18 cellular contexts compared by ENCODE assay signal in genomic region chr1:33004628-33005027, GRCh38. TPM values are rescaled to one million over a fixed set of nuclear protein-coding genes. Genes with fewer than 3 reads are reported as not detected.
DNase-seq lines count a peak whose midpoint lies in the region; ATAC-seq, FAIRE-seq and TF ChIP-seq lines count a peak whose summit lies in the region.
"Had no signal": no experiment of that assay in that cellular context is flagged by ENCODE, and none has a peak within 500 bp of the region (broad histone marks: within the 10 kb centered on the region; RNA-seq: fewer than 3 reads in every experiment).

No MANE protein-coding gene starts in this region.

- FAIRE-seq in keratinocyte (lab: Jason Lieb, UNC), result peak; percentile 81

- no peak overlapping the region for H2AFZ ChIP-seq in keratinocyte (ENCODE audit: control insufficient read depth, low read length)

- ATAC-seq in HG03520 (IDR thresholded peaks at IDR 0.05; ENCODE audit: unreplicated experiment), result no peak

- H3K79me2 ChIP-seq in keratinocyte (ENCODE audit: control insufficient read depth, insufficient read depth, low read length), result no peaks in the 10 kb centered on the region

- DNase-seq in AG08395 (ENCODE audit: low spot score) (peak; percentile 8), HT1080 (ENCODE audit: low read depth) (peak; percentile 78), brain microvascular endothelial cell (peak; percentile 25), keratinocyte (ENCODE audit: low read depth, low spot score) (peak; percentile 89), SJCRH30 (no peak), globus pallidus (ENCODE audit: low spot score) (no peak), NCI-H526 (lab: John Stamatoyannopoulos, UW) (no peak)
- DNase-seq: activated CD4-positive, alpha-beta T cell treated with anti-CD3 and anti-CD28 coated beads for 1 hour; C1 segment of cervical spinal cord; DMS79 treated with DMSO at 0.1 percent for 48 hours; H9; head of caudate nucleus; KG1; NCI-H1436; NCI-H446; psoas muscle had no signal

- peak overlapping the region; percentile 63 for H3K9ac ChIP-seq in keratinocyte (ENCODE audit: control insufficient read depth, extremely low read depth, insufficient read depth, low read length)

- H3K27me3 ChIP-seq in brain microvascular endothelial cell (replicated peaks), result no peaks in the 10 kb centered on the region
- no peaks in the 10 kb centered on the region for H3K27me3 ChIP-seq in keratinocyte (ENCODE audit: control insufficient read depth, extremely low read depth, insufficient read depth, low read length)
- no peaks in the 10 kb centered on the region for H3K27me3 ChIP-seq in SJCRH30
- H3K27me3 ChIP-seq: tibial nerve had no signal

- no peak overlapping the region for H3K4me3 ChIP-seq in brain microvascular endothelial cell (ENCODE audit: low read depth, low read length)
- H3K4me3 ChIP-seq in keratinocyte (ENCODE audit: control insufficient read depth in 2 of 3, extremely low read depth in 1 of 3, insufficient read depth in 2 of 3, low read depth in 1 of 3, low read length in 3 of 3), result no peak overlapping the region
- no peak overlapping the region for H3K4me3 ChIP-seq in SJCRH30
- H3K4me3 ChIP-seq: psoas muscle, tibial nerve had no signal

- H3K9me1 ChIP-seq in keratinocyte (ENCODE audit: control insufficient read depth, extremely low read depth, insufficient read depth, low read length), result no peaks in the 10 kb centered on the region

- H3K9me3 ChIP-seq in keratinocyte (ENCODE audit: control insufficient read depth, low read depth, low read length) (no peaks in the 10 kb centered on the region), SJCRH30 (replicated peaks) (no peaks in the 10 kb centered on the region)
- H3K9me3 ChIP-seq: psoas muscle, tibial nerve had no signal

- H3K27ac ChIP-seq in brain microvascular endothelial cell, result peak overlapping the region; percentile 74
- H3K27ac ChIP-seq in keratinocyte (ENCODE audit: control insufficient read depth, insufficient read depth, low read length), result peak overlapping the region; percentile 90
- no peak overlapping the region for H3K27ac ChIP-seq in SJCRH30
- H3K27ac ChIP-seq: psoas muscle, tibial nerve had no signal

- peaks cover 9% of the 10 kb centered on the region for H3K36me3 ChIP-seq in brain microvascular endothelial cell (replicated peaks)
- peaks cover 5 to 16% of the 10 kb centered on the region in 2 experiments for H3K36me3 ChIP-seq in keratinocyte (ENCODE audit: control insufficient read depth in 2 of 2, extremely low read depth in 1 of 2, insufficient read depth in 2 of 2, low read length in 2 of 2)
- peaks cover 17% of the 10 kb centered on the region for H3K36me3 ChIP-seq in SJCRH30

- TF ChIP-seq CTCF in brain microvascular endothelial cell (IDR thresholded peaks at IDR 0.05; ENCODE audit: low read depth, low read length, missing control alignments) (no peak), keratinocyte (optimal IDR thresholded peaks at IDR 0.05 in 1 of 3, IDR thresholded peaks at IDR 0.05 in 1 of 3, conservative IDR thresholded peaks at IDR 0.05 in 1 of 3; ENCODE audit: extremely low read depth in 1 of 3, insufficient read depth in 2 of 3, low read length in 3 of 3) (no peak)

- peak overlapping the region; percentile 39 for H3K4me2 ChIP-seq in keratinocyte (ENCODE audit: control insufficient read depth, extremely low read depth, insufficient read depth, low read depth, low read length)

- H3K4me1 ChIP-seq in keratinocyte (ENCODE audit: control insufficient read depth, extremely low read depth, insufficient read depth, low read length) (peaks cover 40% of the 10 kb centered on the region), SJCRH30 (no peaks in the 10 kb centered on the region; the same call in 1 of the 2 replicates)

- dilution Hi-C loops in keratinocyte (cut with MboI; ENCODE audit: extremely low pct_ligation_motif_present, low sequenced_read_pairs), result no loop called here

- in situ Hi-C loops in brain microvascular endothelial cell (cut with HindIII; ENCODE audit: low pct_ligation_motif_present, low sequenced_read_pairs), result no loop called here

- no peaks in the 10 kb centered on the region for H4K20me1 ChIP-seq in keratinocyte (ENCODE audit: control insufficient read depth, extremely low read depth, insufficient read depth, low read length)

RNA-seq across cellular contexts. Expression of gene AK2, which starts 32.1 kb away (rescaled TPM):
- 168 and 183 TPM in 2 replicates for total RNA-seq in HT1080 (2014; rRNA removed; shearing (Covaris generic))
- 177 and 187 TPM in 2 replicates for polyA plus RNA-seq in HT1080 (2015; cell fraction: cytosol; rRNA removed)
- polyA plus RNA-seq in HT1080 (2015; cell fraction: nucleus; rRNA removed), result 168 and 191 TPM in 2 replicates
- 193 to 258 TPM (median 256 TPM) in 3 replicates for polyA plus RNA-seq in keratinocyte
- 68.5 TPM for polyA plus RNA-seq in keratinocyte (2011; ENCODE audit: low read depth)
- 240 and 263 TPM in 2 replicates for polyA plus RNA-seq in keratinocyte (2011; cell fraction: cytosol; rRNA removed)
- polyA plus RNA-seq in keratinocyte (2011; cell fraction: nucleus; rRNA removed), result 231 and 290 TPM in 2 replicates
- polyA plus RNA-seq in keratinocyte (2012; ENCODE audit: low replicate concordance), result 163 and 201 TPM in 2 replicates
- polyA minus RNA-seq in keratinocyte, result 43.8 to 97.5 TPM (median 91.4 TPM) in 3 replicates
- polyA minus RNA-seq in keratinocyte (2011; cell fraction: cytosol; rRNA and poly(A)+ RNA removed), result 123 TPM
- polyA minus RNA-seq in keratinocyte (2011; cell fraction: nucleus; rRNA and poly(A)+ RNA removed), result 36.0 and 67.2 TPM in 2 replicates
- 279 and 283 TPM in 2 replicates for total RNA-seq in SJCRH30 (2014; rRNA removed; shearing (Covaris generic))

RNA-seq across cellular contexts. Expression of gene RNF19B, which starts 40.0 kb away (rescaled TPM):
- total RNA-seq in HT1080 (2014; rRNA removed; shearing (Covaris generic)), result 21.2 and 27.0 TPM in 2 replicates
- 34.2 and 37.3 TPM in 2 replicates for polyA plus RNA-seq in HT1080 (2015; cell fraction: cytosol; rRNA removed)
- 17.9 and 22.5 TPM in 2 replicates for polyA plus RNA-seq in HT1080 (2015; cell fraction: nucleus; rRNA removed)
- 31.8 to 48.3 TPM (median 33.5 TPM) in 3 replicates for polyA plus RNA-seq in keratinocyte
- polyA plus RNA-seq in keratinocyte (2011; ENCODE audit: low read depth), result 18.9 TPM
- 31.1 and 31.5 TPM in 2 replicates for polyA plus RNA-seq in keratinocyte (2011; cell fraction: cytosol; rRNA removed)
- 26.6 and 29.0 TPM in 2 replicates for polyA plus RNA-seq in keratinocyte (2011; cell fraction: nucleus; rRNA removed)
- polyA plus RNA-seq in keratinocyte (2012; ENCODE audit: low replicate concordance), result 31.3 and 36.7 TPM in 2 replicates
- 31.8 to 54.8 TPM (median 49.1 TPM) in 3 replicates for polyA minus RNA-seq in keratinocyte
- 45.1 TPM for polyA minus RNA-seq in keratinocyte (2011; cell fraction: cytosol; rRNA and poly(A)+ RNA removed)
- 20.4 and 24.8 TPM in 2 replicates for polyA minus RNA-seq in keratinocyte (2011; cell fraction: nucleus; rRNA and poly(A)+ RNA removed)
- 10.5 and 10.9 TPM in 2 replicates for total RNA-seq in SJCRH30 (2014; rRNA removed; shearing (Covaris generic))

Comparison
In these comparisons a context has a peak if more than half of its experiments do, and no peak if none do; other contexts are left out.
1. DNase-seq: peak in AG08395 (single experiment), HT1080 (single experiment), brain microvascular endothelial cell (single experiment) and keratinocyte (single experiment); none in SJCRH30 (0 of 2), globus pallidus (single experiment) and NCI-H526 (0 of 2).